Comparison of ENCODE assay signal across 13 cellular contexts in genomic region chr18:55376387-55376786, GRCh38.
DNase-seq lines count a peak whose midpoint lies in the region; ATAC-seq and TF ChIP-seq lines count a peak whose summit lies in the region.
"Had no signal": no experiment of that assay in that cellular context is flagged by ENCODE, and none has a peak within 500 bp of the region (broad histone marks: within the 10 kb centered on the region; RNA-seq: fewer than 3 reads in every experiment).

No MANE protein-coding gene starts in this region.

- peak overlapping the region; percentile 71 for H3K27ac Mint-ChIP-seq in dendritic cell treated with granulocyte-macrophage colony-stimulating factor and Interleukin-4, amounts not matched to agents 40 ng/mL and 50 ng/mL, for 4 days
- H3K27ac Mint-ChIP-seq in activated CD8-positive, alpha-beta T cell treated with anti-CD3 and anti-CD28 coated beads, Interleukin-2, amount 10 ng/mL, durations not matched to agents 7 days and 5 days = no peak overlapping the region

- intact Hi-C loops in dendritic cell treated with granulocyte-macrophage colony-stimulating factor and Interleukin-4, amounts not matched to agents 40 ng/mL and 50 ng/mL, for 4 days (cut with micrococcal nuclease) = no loop called here
- intact Hi-C loops in dorsolateral prefrontal cortex (cut with DNase I) (no loop called here), left lung (cut with DNase I) (no loop called here)

- H3K4me3 ChIP-seq in dorsolateral prefrontal cortex (no peak overlapping the region), left lung (no peak overlapping the region)
- H3K4me3 ChIP-seq: SK-N-MC had no signal

- H3K9me3 Mint-ChIP-seq in dendritic cell treated with granulocyte-macrophage colony-stimulating factor and Interleukin-4, amounts not matched to agents 40 ng/mL and 50 ng/mL, for 4 days = no peaks in the 10 kb centered on the region
- peaks cover 3% of the 10 kb centered on the region for H3K9me3 Mint-ChIP-seq in activated CD8-positive, alpha-beta T cell treated with anti-CD3 and anti-CD28 coated beads, Interleukin-2, amount 10 ng/mL, durations not matched to agents 7 days and 5 days (ENCODE audit: insufficient read depth)

- CTCF ChIA-PET in activated CD8-positive, alpha-beta T cell treated with anti-CD3 and anti-CD28 coated beads, Interleukin-2, amount 10 ng/mL, durations not matched to agents 7 days and 5 days (lab: Charles Lee) = no interaction called here

- H3K36me3 ChIP-seq in left lung = no peaks in the 10 kb centered on the region

- H3K27me3 ChIP-seq in dorsolateral prefrontal cortex = no peaks in the 10 kb centered on the region
- H3K27me3 ChIP-seq in left lung = no peaks in the 10 kb centered on the region

- DNase-seq in dorsolateral prefrontal cortex (no peak), left lung (no peak), DMS79 treated with DMSO at 0.1 percent for 48 hours (lab: John Stamatoyannopoulos, UW) (no peak)
- no peak for DNase-seq in activated CD8-positive, alpha-beta T cell treated with anti-CD3 and anti-CD28 coated beads, Interleukin-2, amount 10 ng/mL, durations not matched to agents 7 days and 5 days
- DNase-seq: activated CD4-positive, alpha-beta T cell treated with anti-CD3 and anti-CD28 coated beads, Interleukin-2, amount 50 U/mL, for 4 hours; islet precursor cell; NCI-H2029 treated with DMSO at 0.1 percent for 48 hours had no signal

- H3K9me3 ChIP-seq in left lung = peaks cover 0 to 8% of the 10 kb centered on the region in 2 donors

- TF ChIP-seq CTCF in dorsolateral prefrontal cortex (IDR thresholded peaks at IDR 0.05 in 54 of 56, conservative IDR thresholded peaks at IDR 0.05 in 2 of 56; ENCODE audit: low read depth in 1 of 56, partially characterized antibody in 56 of 56) (no peak), left lung (IDR thresholded peaks at IDR 0.05) (no peak)

- H3K36me3 Mint-ChIP-seq in dendritic cell treated with granulocyte-macrophage colony-stimulating factor and Interleukin-4, amounts not matched to agents 40 ng/mL and 50 ng/mL, for 4 days (ENCODE audit: low read depth) = no peaks in the 10 kb centered on the region
- no peaks in the 10 kb centered on the region for H3K36me3 Mint-ChIP-seq in activated CD8-positive, alpha-beta T cell treated with anti-CD3 and anti-CD28 coated beads, Interleukin-2, amount 10 ng/mL, durations not matched to agents 7 days and 5 days (ENCODE audit: low read depth)

- ATAC-seq in GM18867 (IDR thresholded peaks at IDR 0.05; ENCODE audit: unreplicated experiment) (peak; percentile 98), GM21515 (IDR thresholded peaks at IDR 0.05; ENCODE audit: unreplicated experiment) (peak; percentile 89), HG03108 (IDR thresholded peaks at IDR 0.05; ENCODE audit: unreplicated experiment) (peak; percentile 94), left lung (no peak)
- no peak for ATAC-seq in activated CD8-positive, alpha-beta T cell treated with anti-CD3 and anti-CD28 coated beads, Interleukin-2, amount 10 ng/mL, durations not matched to agents 7 days and 5 days
- ATAC-seq: esophagus mucosa had no signal

- no peaks in the 10 kb centered on the region for H3K27me3 Mint-ChIP-seq in dendritic cell treated with granulocyte-macrophage colony-stimulating factor and Interleukin-4, amounts not matched to agents 40 ng/mL and 50 ng/mL, for 4 days
- no peaks in the 10 kb centered on the region for H3K27me3 Mint-ChIP-seq in activated CD8-positive, alpha-beta T cell treated with anti-CD3 and anti-CD28 coated beads, Interleukin-2, amount 10 ng/mL, durations not matched to agents 7 days and 5 days (ENCODE audit: low read depth)

- H3K4me1 ChIP-seq in left lung = no peaks in the 10 kb centered on the region

- POLR2A ChIA-PET in activated CD8-positive, alpha-beta T cell treated with anti-CD3 and anti-CD28 coated beads, Interleukin-2, amount 10 ng/mL, durations not matched to agents 7 days and 5 days (lab: Charles Lee) = no interaction called here

- peak overlapping the region in 9 of 59 donors; percentile 1 to 48 (median 10) for H3K27ac ChIP-seq in dorsolateral prefrontal cortex
- H3K27ac ChIP-seq in left lung = no peak overlapping the region
- H3K27ac ChIP-seq: SK-N-MC had no signal

- peaks cover 18% of the 10 kb centered on the region for H3K4me1 Mint-ChIP-seq in dendritic cell treated with granulocyte-macrophage colony-stimulating factor and Interleukin-4, amounts not matched to agents 40 ng/mL and 50 ng/mL, for 4 days (ENCODE audit: low read depth)
- H3K4me1 Mint-ChIP-seq in activated CD8-positive, alpha-beta T cell treated with anti-CD3 and anti-CD28 coated beads, Interleukin-2, amount 10 ng/mL, durations not matched to agents 7 days and 5 days (ENCODE audit: low read depth) = no peaks in the 10 kb centered on the region

- H3K4me3 Mint-ChIP-seq in dendritic cell treated with granulocyte-macrophage colony-stimulating factor and Interleukin-4, amounts not matched to agents 40 ng/mL and 50 ng/mL, for 4 days = no peak overlapping the region
- H3K4me3 Mint-ChIP-seq in activated CD8-positive, alpha-beta T cell treated with anti-CD3 and anti-CD28 coated beads, Interleukin-2, amount 10 ng/mL, durations not matched to agents 7 days and 5 days = no peak overlapping the region

Comparison
In these comparisons a context has a peak if more than half of its experiments do, and no peak if none do; other contexts are left out.
1. ATAC-seq: peak in GM18867 (single experiment), GM21515 (single experiment) and HG03108 (single experiment); none in left lung (single experiment) and activated CD8-positive, alpha-beta T cell treated with anti-CD3 and anti-CD28 coated beads, Interleukin-2, amount 10 ng/mL, durations not matched to agents 7 days and 5 days (single experiment).